13 cellular contexts compared by ENCODE assay signal in the genomic region with DNA sequence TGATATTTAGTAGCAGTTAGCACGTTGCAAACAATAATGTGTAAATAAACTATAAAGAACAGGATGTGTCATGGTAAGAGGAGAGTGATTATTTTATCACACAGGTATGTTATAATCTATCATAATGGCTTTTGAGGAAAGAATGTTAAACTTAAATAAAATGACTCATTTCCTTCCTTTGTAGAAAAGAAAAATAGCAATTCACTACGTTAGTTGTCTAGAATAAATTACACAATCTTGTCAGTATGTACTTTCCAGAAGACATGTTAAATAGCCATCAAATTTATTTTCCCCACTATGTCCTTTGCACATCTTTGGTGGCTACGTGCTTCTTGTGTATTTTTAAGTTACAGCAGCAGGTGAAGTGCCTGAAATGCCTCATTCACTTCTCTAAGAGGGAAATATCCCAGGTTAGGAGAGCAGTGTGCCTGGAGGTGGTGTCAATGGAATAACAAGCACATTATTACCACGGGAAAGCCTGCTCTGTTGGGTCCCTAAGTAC.
DNase-seq lines count a peak whose midpoint lies in the region; FAIRE-seq and TF ChIP-seq lines count a peak whose summit lies in the region.
"Had no signal": no experiment of that assay in that cellular context is flagged by ENCODE, and none has a peak within 500 bp of the region (broad histone marks: within the 10 kb centered on the region; RNA-seq: fewer than 3 reads in every experiment).

No MANE protein-coding gene starts in this region.

- H3K4me3 ChIP-seq in colonic mucosa, result no peak overlapping the region
- H3K4me3 ChIP-seq: dorsolateral prefrontal cortex had no signal

- no peaks in the 10 kb centered on the region for H3K4me1 ChIP-seq in colonic mucosa

- intact Hi-C loops in colonic mucosa (cut with DNase I), result no loop called here

- no peak for TF ChIP-seq POLR2A in H54 (IDR thresholded peaks at IDR 0.05; ENCODE audit: low read depth, low read length)

- TF ChIP-seq CTCF in colonic mucosa (IDR thresholded peaks at IDR 0.05), result no peak

- DNase-seq in H54 (ENCODE audit: insufficient read length, low spot score) (no peak), NCI-H748 (lab: John Stamatoyannopoulos, UW; ENCODE audit: unreplicated experiment) (peak; percentile 45), colonic mucosa (no peak), non-pigmented ciliary epithelial cell (ENCODE audit: low read depth) (peak; percentile 37), NCI-H2029 treated with DMSO at 0.1 percent for 48 hours (lab: John Stamatoyannopoulos, UW) (no peak), NCI-H446 (lab: John Stamatoyannopoulos, UW) (no peak), GM19238 (ENCODE audit: insufficient read length, low spot score) (no peak), AG08395 (ENCODE audit: low spot score) (no peak)
- DNase-seq: activated CD8-positive, alpha-beta memory T cell treated with anti-CD3 and anti-CD28 coated beads, Interleukin-2, amount 50 U/mL, for 48 hours; activated naive CD8-positive, alpha-beta T cell treated with anti-CD3 and anti-CD28 coated beads, Interleukin-2, amount 50 U/mL, for 24 hours; CD8-positive, alpha-beta T cell; dorsolateral prefrontal cortex; substantia nigra had no signal

- H3K27ac ChIP-seq in colonic mucosa, result peak overlapping the region; percentile 19
- H3K27ac ChIP-seq: dorsolateral prefrontal cortex had no signal

- peak; percentile 79 for FAIRE-seq in H54 (lab: Jason Lieb, UNC)

- no peaks in the 10 kb centered on the region for H3K36me3 ChIP-seq in colonic mucosa

- no peaks in the 10 kb centered on the region for H3K9me3 ChIP-seq in colonic mucosa

- H3K27me3 ChIP-seq in colonic mucosa, result no peaks in the 10 kb centered on the region
- H3K27me3 ChIP-seq: dorsolateral prefrontal cortex had no signal

- H3K9ac ChIP-seq in colonic mucosa (ENCODE audit: low read depth in 2 of 2, low read length in 2 of 2), result no peak overlapping the region

Comparison
In these comparisons a context has a peak if more than half of its experiments do, and no peak if none do; other contexts are left out.
1. DNase-seq: peak in NCI-H748 (single experiment) and non-pigmented ciliary epithelial cell (single experiment); none in H54 (single experiment), colonic mucosa (single experiment), NCI-H2029 treated with DMSO at 0.1 percent for 48 hours (single experiment), NCI-H446 (0 of 2), GM19238 (single experiment) and AG08395 (single experiment).